21 cellular contexts compared by ENCODE assay signal in genomic region chr17:59502800-59503199, GRCh38.
DNase-seq lines count a peak whose midpoint lies in the region; ATAC-seq and TF ChIP-seq lines count a peak whose summit lies in the region.
"Had no signal": no experiment of that assay in that cellular context is flagged by ENCODE, and none has a peak within 500 bp of the region (broad histone marks: within the 10 kb centered on the region; RNA-seq: fewer than 3 reads in every experiment).

No MANE protein-coding gene starts in this region.

- H3K4me3 ChIP-seq in LNCaP clone FGC (ENCODE audit: low read depth, low read length) = no peak overlapping the region
- no peak overlapping the region for H3K4me3 ChIP-seq in right atrium auricular region
- H3K4me3 ChIP-seq: A549; BLaER1 treated with 17β-estradiol and CSF1 and Interleukin-3, amounts not matched to agents 10 nM and 100 nM; GM23248 had no signal

- no peaks in the 10 kb centered on the region for H3K9me3 ChIP-seq in right atrium auricular region
- H3K9me3 ChIP-seq: A549, BE2C had no signal

- no peaks in the 10 kb centered on the region for H3K27me3 ChIP-seq in right atrium auricular region
- H3K27me3 ChIP-seq: BE2C; BLaER1 treated with 17β-estradiol and CSF1 and Interleukin-3, amounts not matched to agents 10 nM and 100 nM had no signal

- H3K4me1 ChIP-seq in right atrium auricular region = no peaks in the 10 kb centered on the region
- H3K4me1 ChIP-seq: A549 had no signal

- H3K36me3 ChIP-seq in right atrium auricular region = no peaks in the 10 kb centered on the region
- H3K36me3 ChIP-seq: BE2C; BLaER1 treated with 17β-estradiol and CSF1 and Interleukin-3, amounts not matched to agents 10 nM and 100 nM had no signal

- DNase-seq in LNCaP clone FGC (ENCODE audit: low read depth) = peak; percentile 76
- no peak for DNase-seq in left colon
- no peak for DNase-seq in effector CD8-positive, alpha-beta T cell (lab: John Stamatoyannopoulos, UW)
- no peak for DNase-seq in T-helper 2 cell
- DNase-seq in right atrium auricular region (ENCODE audit: low spot score) = no peak
- DNase-seq: 8988T; ACHN; AML-193; BE2C; Calu3; CD4-positive, alpha-beta memory T cell; COR-L47; DMS53; DMS79 treated with DMSO at 0.1 percent for 48 hours; GF-D8; GM23248; H7; HCEC 1CT had no signal

- peak overlapping the region; percentile 78 for H3K27ac ChIP-seq in VCaP
- no peak overlapping the region for H3K27ac ChIP-seq in right atrium auricular region
- H3K27ac ChIP-seq: A549; BLaER1 treated with 17β-estradiol and CSF1 and Interleukin-3, amounts not matched to agents 10 nM and 100 nM; GM23248 had no signal

- TF ChIP-seq CTCF in LNCaP clone FGC (IDR thresholded peaks at IDR 0.05; ENCODE audit: control insufficient read depth, extremely low read depth, insufficient read depth) = no peak
- no peak for TF ChIP-seq CTCF in VCaP (conservative IDR thresholded peaks at IDR 0.05)
- no peak for TF ChIP-seq CTCF in right atrium auricular region (IDR thresholded peaks at IDR 0.05)

- peak; percentile 75 for ATAC-seq in left colon
- ATAC-seq: A549 had no signal

- intact Hi-C loops in left colon (cut with DNase I, micrococcal nuclease) = no loop called here
